ENCODE assay signal across 1 cellular context in genomic region chr15:31079519-31079918, GRCh38.
TF ChIP-seq lines count a peak whose summit lies in the region.

No MANE protein-coding gene starts in this region.

TF ChIP-seq in IMR-90, 13 proteins besides CTCF, POLR2A, EP300 and RAD21:
- TF ChIP-seq CEBPB (IDR thresholded peaks at IDR 0.05; ENCODE audit: low read depth, low read length) (peak; percentile 6; the same call in 1 of the 2 replicates), MXI1 (IDR thresholded peaks at IDR 0.05; ENCODE audit: borderline replicate concordance, low read depth, low read length) (no peak), USF2 (IDR thresholded peaks at IDR 0.05; ENCODE audit: low read depth, low read length) (no peak), FOS (IDR thresholded peaks at IDR 0.05; ENCODE audit: low read depth, low read length) (0 out of 2 replicates have a peak, but pooled peaks have one; percentile 22), MAZ (IDR thresholded peaks at IDR 0.05; ENCODE audit: borderline replicate concordance, low read depth, low read length) (peak; percentile 40; the same call in 1 of the 2 replicates), RCOR1 (IDR thresholded peaks at IDR 0.05; ENCODE audit: insufficient replicate concordance, low read length) (no peak)
